22 cellular contexts compared by ENCODE assay signal in the genomic region with DNA sequence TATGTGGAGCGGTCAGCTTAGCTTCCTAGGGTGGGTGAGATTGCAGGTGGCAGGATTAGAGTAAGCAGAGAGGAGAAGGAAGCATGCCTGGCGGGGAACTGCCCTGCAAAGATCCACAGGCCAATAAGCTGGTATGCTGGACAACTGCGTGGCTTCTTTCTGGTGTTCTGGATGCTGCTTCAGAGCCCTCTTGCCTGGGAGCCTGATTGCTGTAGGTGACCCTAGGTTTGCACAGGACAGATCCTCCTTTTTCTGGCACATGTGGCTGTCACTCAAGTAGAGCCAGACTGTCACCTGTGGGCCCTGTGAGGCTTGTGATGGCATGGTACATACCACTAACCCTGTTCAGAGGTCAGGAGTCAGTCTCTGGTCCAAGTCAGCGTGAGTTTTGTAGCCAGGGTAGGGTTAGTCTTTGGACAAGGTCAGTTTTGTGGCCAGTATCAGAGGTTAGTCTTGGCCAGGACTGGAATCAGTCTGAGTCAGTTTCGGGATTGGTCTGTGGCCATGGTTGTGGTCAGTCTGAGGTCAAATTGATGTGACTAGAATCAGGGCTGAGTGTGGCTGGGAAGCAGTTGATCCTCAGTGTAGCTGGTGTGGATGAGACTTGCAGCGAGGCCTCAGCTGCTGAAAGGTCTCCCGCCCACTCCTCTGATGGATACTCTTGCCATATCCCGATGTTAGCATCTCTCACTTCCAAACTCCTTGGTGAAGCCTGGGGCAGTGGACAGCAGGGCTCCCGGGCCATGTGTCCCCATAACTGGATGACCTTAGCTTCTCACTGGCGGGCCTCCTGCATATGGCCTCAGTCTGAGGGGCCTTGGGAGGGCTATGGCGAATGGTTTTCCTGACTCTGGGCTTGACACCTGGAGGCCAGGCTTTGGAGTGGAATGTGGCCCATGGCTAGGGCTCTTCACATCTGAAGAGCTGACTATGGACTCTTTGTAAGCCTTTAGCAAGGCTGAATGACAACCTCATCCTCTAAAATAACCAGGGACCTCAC.
A peak's percentile ranks its signal among the peaks of the same experiment; 100 is the strongest.
DNase-seq lines count a peak whose midpoint lies in the region; ATAC-seq, FAIRE-seq and TF ChIP-seq lines count a peak whose summit lies in the region.
"Had no signal": no experiment of that assay in that cellular context is flagged by ENCODE, and none has a peak within 500 bp of the region (broad histone marks: within the 10 kb centered on the region; RNA-seq: fewer than 3 reads in every experiment).

No MANE protein-coding gene starts in this region.

- no peak for TF ChIP-seq POLR2A in H54 (IDR thresholded peaks at IDR 0.05; ENCODE audit: low read depth, low read length)

- no peak overlapping the region for H3K27ac ChIP-seq in GM23338 (ENCODE audit: low read depth)
- H3K27ac ChIP-seq: C4-2B had no signal

- H3K27ac Mint-ChIP-seq in GM23338: no peak overlapping the region
- H3K27ac Mint-ChIP-seq: memory B cell had no signal

- DNase-seq in H54 (ENCODE audit: insufficient read length, low spot score) (peak; percentile 60), adipocyte (ENCODE audit: low read depth) (no peak), iris pigment epithelial cell (ENCODE audit: low read depth) (peak; percentile 9), stromal cell of bone marrow (ENCODE audit: low read depth) (peak; percentile 78), hypothalamus (lab: John Stamatoyannopoulos, UW) (no peak), GM23338 (ENCODE audit: low spot score) (no peak), head of caudate nucleus (no peak)
- DNase-seq: activated CD4-positive, CD25-positive, alpha-beta regulatory T cell treated with anti-CD3 and anti-CD28 coated beads, Interleukin-2, amount 50 U/mL, for 72 hours; activated gamma-delta T cell treated with Interleukin-2 at 50 U/mL for 16 hours; anterior cingulate cortex; DMS153; heart left ventricle; islet precursor cell; Karpas-422; NCI-H1436; NCI-H226; SHP77 treated with DMSO at 0.1 percent for 48 hours; stimulated activated CD4-positive, alpha-beta T cell treated with anti-CD3 and anti-CD28 coated beads, Interleukin-2, amount 100 ng/mL, for 48 hours; T-helper 2 cell had no signal

- H3K27me3 ChIP-seq in adipocyte (replicated peaks; ENCODE audit: control insufficient read depth, insufficient read depth, low read length) (no peaks in the 10 kb centered on the region), GM23338 (ENCODE audit: insufficient read depth) (no peaks in the 10 kb centered on the region)
- H3K27me3 ChIP-seq: heart left ventricle had no signal

- H3K4me1 Mint-ChIP-seq in GM23338: no peaks in the 10 kb centered on the region; the same call in 2 of the 3 replicates
- H3K4me1 Mint-ChIP-seq: memory B cell had no signal

- H3K36me3 ChIP-seq in adipocyte (ENCODE audit: control insufficient read depth, insufficient read depth, low read length, severe bottlenecking) (no peaks in the 10 kb centered on the region), GM23338 (ENCODE audit: insufficient read depth) (no peaks in the 10 kb centered on the region)
- H3K36me3 ChIP-seq: heart left ventricle had no signal

- H3K4me3 Mint-ChIP-seq in GM23338: no peak overlapping the region
- H3K4me3 Mint-ChIP-seq: memory B cell had no signal

- no peaks in the 10 kb centered on the region for H3F3A ChIP-seq in GM23338 (replicated peaks; ENCODE audit: low read depth)

- H3K4me1 ChIP-seq in adipocyte (ENCODE audit: control insufficient read depth, insufficient read depth, low read length): peaks cover 56% of the 10 kb centered on the region
- no peaks in the 10 kb centered on the region for H3K4me1 ChIP-seq in GM23338 (ENCODE audit: insufficient read depth)

- H2AFZ ChIP-seq in GM23338: no peak overlapping the region

- H3K9me3 ChIP-seq in adipocyte (ENCODE audit: control insufficient read depth, low read length): no peaks in the 10 kb centered on the region
- H3K9me3 ChIP-seq: heart left ventricle had no signal

- intact Hi-C loops in head of caudate nucleus (cut with DNase I): no loop called here

- peak overlapping the region; percentile 34 for H3K9ac ChIP-seq in adipocyte (ENCODE audit: low read length)

- no peak overlapping the region for H3K4me3 ChIP-seq in adipocyte (ENCODE audit: low read length)
- no peak overlapping the region for H3K4me3 ChIP-seq in GM23338
- H3K4me3 ChIP-seq: heart left ventricle had no signal

- no peak overlapping the region for H3K4me2 ChIP-seq in GM23338

- H3K9me3 Mint-ChIP-seq in GM23338: no peaks in the 10 kb centered on the region
- H3K9me3 Mint-ChIP-seq: memory B cell had no signal

- H4K20me1 ChIP-seq in GM23338 (replicated peaks; ENCODE audit: insufficient read depth): no peaks in the 10 kb centered on the region

- no peak for TF ChIP-seq CTCF in GM23338 (conservative IDR thresholded peaks at IDR 0.05; ENCODE audit: low read depth in 2 of 2)

- no peak for ATAC-seq in HG03108 (IDR thresholded peaks at IDR 0.05; ENCODE audit: unreplicated experiment)
- no peak for ATAC-seq in GM23338
- ATAC-seq: heart left ventricle had no signal

- H3K36me3 Mint-ChIP-seq in GM23338 (ENCODE audit: low read depth): no peaks in the 10 kb centered on the region
- H3K36me3 Mint-ChIP-seq: memory B cell had no signal

- no peaks in the 10 kb centered on the region for H3K79me2 ChIP-seq in GM23338 (replicated peaks; ENCODE audit: insufficient read depth)

- no peaks in the 10 kb centered on the region for H3K9me2 ChIP-seq in GM23338 (ENCODE audit: insufficient read depth)

- peaks cover 4% of the 10 kb centered on the region for H3K27me3 Mint-ChIP-seq in GM23338 (ENCODE audit: insufficient read depth, low read depth, poor library complexity)

- FAIRE-seq in H54 (lab: Jason Lieb, UNC): no peak

TF ChIP-seq in GM23338, 12 proteins besides CTCF, POLR2A, EP300 and RAD21 (continues in another document):
- TF ChIP-seq ZNF114 (CRISPR knock-in tag; IDR thresholded peaks at IDR 0.05): no peak
- no peak for TF ChIP-seq STAT1 (IDR thresholded peaks at IDR 0.05; ENCODE audit: unreplicated experiment)
- TF ChIP-seq CREB1 (CRISPR knock-in tag; IDR thresholded peaks at IDR 0.05; ENCODE audit: low read depth): no peak
- no peak for TF ChIP-seq NANOG (IDR thresholded peaks at IDR 0.05; ENCODE audit: borderline replicate concordance)
- no peak for TF ChIP-seq ETS1 (IDR thresholded peaks at IDR 0.05)
- TF ChIP-seq JUNB (IDR thresholded peaks at IDR 0.05; ENCODE audit: unreplicated experiment): no peak
- TF ChIP-seq POLR2AphosphoS5 (IDR thresholded peaks at IDR 0.05; ENCODE audit: low read depth): no peak
- no peak for TF ChIP-seq EZH2 (IDR thresholded peaks at IDR 0.05; ENCODE audit: low read depth, unreplicated experiment)
- TF ChIP-seq EZH2phosphoT487 (IDR thresholded peaks at IDR 0.05; ENCODE audit: unreplicated experiment): no peak
- TF ChIP-seq, protein P1, sequence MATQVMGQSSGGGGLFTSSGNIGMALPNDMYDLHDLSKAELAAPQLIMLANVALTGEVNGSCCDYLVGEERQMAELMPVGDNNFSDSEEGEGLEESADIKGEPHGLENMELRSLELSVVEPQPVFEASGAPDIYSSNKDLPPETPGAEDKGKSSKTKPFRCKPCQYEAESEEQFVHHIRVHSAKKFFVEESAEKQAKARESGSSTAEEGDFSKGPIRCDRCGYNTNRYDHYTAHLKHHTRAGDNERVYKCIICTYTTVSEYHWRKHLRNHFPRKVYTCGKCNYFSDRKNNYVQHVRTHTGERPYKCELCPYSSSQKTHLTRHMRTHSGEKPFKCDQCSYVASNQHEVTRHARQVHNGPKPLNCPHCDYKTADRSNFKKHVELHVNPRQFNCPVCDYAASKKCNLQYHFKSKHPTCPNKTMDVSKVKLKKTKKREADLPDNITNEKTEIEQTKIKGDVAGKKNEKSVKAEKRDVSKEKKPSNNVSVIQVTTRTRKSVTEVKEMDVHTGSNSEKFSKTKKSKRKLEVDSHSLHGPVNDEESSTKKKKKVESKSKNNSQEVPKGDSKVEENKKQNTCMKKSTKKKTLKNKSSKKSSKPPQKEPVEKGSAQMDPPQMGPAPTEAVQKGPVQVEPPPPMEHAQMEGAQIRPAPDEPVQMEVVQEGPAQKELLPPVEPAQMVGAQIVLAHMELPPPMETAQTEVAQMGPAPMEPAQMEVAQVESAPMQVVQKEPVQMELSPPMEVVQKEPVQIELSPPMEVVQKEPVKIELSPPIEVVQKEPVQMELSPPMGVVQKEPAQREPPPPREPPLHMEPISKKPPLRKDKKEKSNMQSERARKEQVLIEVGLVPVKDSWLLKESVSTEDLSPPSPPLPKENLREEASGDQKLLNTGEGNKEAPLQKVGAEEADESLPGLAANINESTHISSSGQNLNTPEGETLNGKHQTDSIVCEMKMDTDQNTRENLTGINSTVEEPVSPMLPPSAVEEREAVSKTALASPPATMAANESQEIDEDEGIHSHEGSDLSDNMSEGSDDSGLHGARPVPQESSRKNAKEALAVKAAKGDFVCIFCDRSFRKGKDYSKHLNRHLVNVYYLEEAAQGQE (IDR thresholded peaks at IDR 0.05; ENCODE audit: unreplicated experiment): no peak

Comparison
In these comparisons a context has a peak if more than half of its experiments do, and no peak if none do; other contexts are left out.
1. DNase-seq: peak in H54 (single experiment), iris pigment epithelial cell (single experiment) and stromal cell of bone marrow (single experiment); none in adipocyte (single experiment), hypothalamus (0 of 51), GM23338 (single experiment) and head of caudate nucleus (0 of 42).